Comparison of ENCODE assay signal across 1 cellular context in the genomic region with DNA sequence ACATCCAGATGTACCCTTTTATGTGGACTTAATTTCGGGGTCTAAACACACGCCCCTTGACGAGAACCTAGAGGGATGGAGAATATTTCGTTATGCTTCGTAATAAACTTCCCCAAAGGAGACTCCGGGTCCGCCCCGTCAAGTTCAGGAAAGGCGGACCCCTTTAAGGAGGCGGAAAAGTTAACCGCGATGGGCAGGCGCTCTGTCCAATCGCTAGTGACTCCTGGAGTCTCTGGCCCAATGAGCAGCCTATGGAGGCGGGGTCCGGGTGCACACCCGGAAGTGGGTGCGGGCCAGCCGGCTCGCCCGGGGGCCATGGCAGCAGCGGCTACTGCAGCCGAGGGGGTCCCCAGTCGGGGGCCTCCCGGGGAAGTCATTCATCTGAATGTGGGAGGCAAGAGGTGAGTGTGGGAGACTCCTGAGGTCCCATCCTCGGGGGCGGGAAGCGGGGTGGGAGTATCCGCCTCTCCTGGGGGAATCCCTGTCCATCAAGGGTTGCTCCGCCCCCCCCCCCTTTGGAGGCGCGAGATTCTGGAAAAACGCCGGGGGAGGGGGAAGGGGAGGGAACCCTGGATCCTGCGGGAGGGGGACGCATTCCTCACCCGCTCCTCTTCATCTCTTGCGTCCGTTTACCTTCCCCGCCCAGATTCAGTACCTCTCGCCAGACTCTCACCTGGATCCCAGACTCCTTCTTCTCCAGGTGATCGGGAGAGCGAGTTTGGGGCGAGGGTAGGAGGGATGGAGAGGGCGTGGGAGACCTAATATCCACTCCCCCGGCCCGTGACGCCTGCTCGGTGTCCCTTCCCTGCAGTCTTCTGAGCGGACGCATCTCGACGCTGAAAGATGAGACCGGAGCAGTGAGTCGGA.
TF ChIP-seq lines count a peak whose summit lies in the region.

A gene with protein sequence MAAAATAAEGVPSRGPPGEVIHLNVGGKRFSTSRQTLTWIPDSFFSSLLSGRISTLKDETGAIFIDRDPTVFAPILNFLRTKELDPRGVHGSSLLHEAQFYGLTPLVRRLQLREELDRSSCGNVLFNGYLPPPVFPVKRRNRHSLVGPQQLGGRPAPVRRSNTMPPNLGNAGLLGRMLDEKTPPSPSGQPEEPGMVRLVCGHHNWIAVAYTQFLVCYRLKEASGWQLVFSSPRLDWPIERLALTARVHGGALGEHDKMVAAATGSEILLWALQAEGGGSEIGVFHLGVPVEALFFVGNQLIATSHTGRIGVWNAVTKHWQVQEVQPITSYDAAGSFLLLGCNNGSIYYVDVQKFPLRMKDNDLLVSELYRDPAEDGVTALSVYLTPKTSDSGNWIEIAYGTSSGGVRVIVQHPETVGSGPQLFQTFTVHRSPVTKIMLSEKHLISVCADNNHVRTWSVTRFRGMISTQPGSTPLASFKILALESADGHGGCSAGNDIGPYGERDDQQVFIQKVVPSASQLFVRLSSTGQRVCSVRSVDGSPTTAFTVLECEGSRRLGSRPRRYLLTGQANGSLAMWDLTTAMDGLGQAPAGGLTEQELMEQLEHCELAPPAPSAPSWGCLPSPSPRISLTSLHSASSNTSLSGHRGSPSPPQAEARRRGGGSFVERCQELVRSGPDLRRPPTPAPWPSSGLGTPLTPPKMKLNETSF (plus strand): TSS at position 289 of the 867 bp plus-strand sequence. CDS start 27 bp downstream, at position 316.

TF ChIP-seq in GM12878, 131 proteins besides CTCF, POLR2A, EP300 and RAD21 (continued from another document and continues in another):
- TF ChIP-seq, protein P1, sequence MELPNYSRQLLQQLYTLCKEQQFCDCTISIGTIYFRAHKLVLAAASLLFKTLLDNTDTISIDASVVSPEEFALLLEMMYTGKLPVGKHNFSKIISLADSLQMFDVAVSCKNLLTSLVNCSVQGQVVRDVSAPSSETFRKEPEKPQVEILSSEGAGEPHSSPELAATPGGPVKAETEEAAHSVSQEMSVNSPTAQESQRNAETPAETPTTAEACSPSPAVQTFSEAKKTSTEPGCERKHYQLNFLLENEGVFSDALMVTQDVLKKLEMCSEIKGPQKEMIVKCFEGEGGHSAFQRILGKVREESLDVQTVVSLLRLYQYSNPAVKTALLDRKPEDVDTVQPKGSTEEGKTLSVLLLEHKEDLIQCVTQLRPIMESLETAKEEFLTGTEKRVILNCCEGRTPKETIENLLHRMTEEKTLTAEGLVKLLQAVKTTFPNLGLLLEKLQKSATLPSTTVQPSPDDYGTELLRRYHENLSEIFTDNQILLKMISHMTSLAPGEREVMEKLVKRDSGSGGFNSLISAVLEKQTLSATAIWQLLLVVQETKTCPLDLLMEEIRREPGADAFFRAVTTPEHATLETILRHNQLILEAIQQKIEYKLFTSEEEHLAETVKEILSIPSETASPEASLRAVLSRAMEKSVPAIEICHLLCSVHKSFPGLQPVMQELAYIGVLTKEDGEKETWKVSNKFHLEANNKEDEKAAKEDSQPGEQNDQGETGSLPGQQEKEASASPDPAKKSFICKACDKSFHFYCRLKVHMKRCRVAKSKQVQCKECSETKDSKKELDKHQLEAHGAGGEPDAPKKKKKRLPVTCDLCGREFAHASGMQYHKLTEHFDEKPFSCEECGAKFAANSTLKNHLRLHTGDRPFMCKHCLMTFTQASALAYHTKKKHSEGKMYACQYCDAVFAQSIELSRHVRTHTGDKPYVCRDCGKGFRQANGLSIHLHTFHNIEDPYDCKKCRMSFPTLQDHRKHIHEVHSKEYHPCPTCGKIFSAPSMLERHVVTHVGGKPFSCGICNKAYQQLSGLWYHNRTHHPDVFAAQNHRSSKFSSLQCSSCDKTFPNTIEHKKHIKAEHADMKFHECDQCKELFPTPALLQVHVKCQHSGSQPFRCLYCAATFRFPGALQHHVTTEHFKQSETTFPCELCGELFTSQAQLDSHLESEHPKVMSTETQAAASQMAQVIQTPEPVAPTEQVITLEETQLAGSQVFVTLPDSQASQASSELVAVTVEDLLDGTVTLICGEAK (IDR thresholded peaks at IDR 0.05; ENCODE audit: borderline replicate concordance), result peak; percentile 73; the same call in 1 of the 2 replicates
- TF ChIP-seq MEF2A (IDR thresholded peaks at IDR 0.05; ENCODE audit: insufficient read depth, low read depth, low read length) (no peak), BACH1 (IDR thresholded peaks at IDR 0.05; ENCODE audit: borderline replicate concordance) (no peak), POLR2AphosphoS5 (IDR thresholded peaks at IDR 0.05; ENCODE audit: low read length) (peak; percentile 71; the same call in 1 of the 2 replicates), HCFC1 (IDR thresholded peaks at IDR 0.05; ENCODE audit: low read length) (0 out of 2 replicates have a peak, but pooled peaks have one; percentile 34), BRCA1 (IDR thresholded peaks at IDR 0.05; ENCODE audit: low read depth, low read length) (no peak), CHD2 (IDR thresholded peaks at IDR 0.05; ENCODE audit: borderline replicate concordance, low read depth, low read length) (peak; percentile 96), ZBED1 (IDR thresholded peaks at IDR 0.05; ENCODE audit: borderline replicate concordance) (no peak), BHLHE40 (IDR thresholded peaks at IDR 0.05; ENCODE audit: borderline replicate concordance in 1 of 2, low read depth in 2 of 2, low read length in 1 of 2) (peak in 1 of 2 experiments; percentile 36; a peak in 1 of 4 replicates), CBFB (IDR thresholded peaks at IDR 0.05; ENCODE audit: low read depth) (peak; percentile 61; the same call in 1 of the 2 replicates), ZNF217 (IDR thresholded peaks at IDR 0.05) (no peak), IKZF2 (IDR thresholded peaks at IDR 0.05) (peak; percentile 42 to 56; a peak in 3 of 4 replicates), TAF1 (IDR thresholded peaks at IDR 0.05; ENCODE audit: borderline replicate concordance, low read depth, low read length) (peak; percentile 82; the same call in 1 of the 2 replicates), EZH2 (IDR thresholded peaks at IDR 0.05; ENCODE audit: borderline replicate concordance, control insufficient read depth, low read depth, low read length) (no peak), DPF2 (IDR thresholded peaks at IDR 0.05) (peak; percentile 98), GATAD2B (conservative IDR thresholded peaks at IDR 0.05; ENCODE audit: low read depth) (peak; percentile 90), ETV6 (conservative IDR thresholded peaks at IDR 0.05 in 1 of 2, IDR thresholded peaks at IDR 0.05 in 1 of 2; ENCODE audit: borderline replicate concordance in 1 of 2, low read depth in 1 of 2) (no peak), NBN (IDR thresholded peaks at IDR 0.05) (0 out of 2 replicates have a peak, but pooled peaks have one; percentile 24), SREBF2 (IDR thresholded peaks at IDR 0.05; ENCODE audit: low read length) (no peak), MXI1 (IDR thresholded peaks at IDR 0.05; ENCODE audit: low read depth, low read length) (peak; percentile 40; the same call in 1 of the 2 replicates), SP1 (IDR thresholded peaks at IDR 0.05; ENCODE audit: low read depth, low read length) (peak; percentile 100), NFIC (IDR thresholded peaks at IDR 0.05; ENCODE audit: low read depth, low read length) (no peak), NR2F1 (conservative IDR thresholded peaks at IDR 0.05) (0 out of 2 replicates have a peak, but pooled peaks have one; percentile 20), CREB1 (IDR thresholded peaks at IDR 0.05; ENCODE audit: low read depth) (peak; percentile 58; the same call in 1 of the 2 replicates), RUNX3 (IDR thresholded peaks at IDR 0.05; ENCODE audit: low read length) (peak; percentile 64), ZSCAN29 (IDR thresholded peaks at IDR 0.05) (no peak), YY1 (IDR thresholded peaks at IDR 0.05; ENCODE audit: low read depth, low read length) (peak; percentile 81), POLR2AphosphoS2 (IDR thresholded peaks at IDR 0.05; ENCODE audit: low read depth, low read length) (0 out of 2 replicates have a peak, but pooled peaks have one; percentile 21), FOXM1 (IDR thresholded peaks at IDR 0.05; ENCODE audit: low read depth, low read length) (no peak), CHD1 (IDR thresholded peaks at IDR 0.05; ENCODE audit: low read depth, low read length) (no peak), FOS (IDR thresholded peaks at IDR 0.05; ENCODE audit: borderline replicate concordance, extremely low read depth, insufficient read length) (peak; percentile 97), RB1 (IDR thresholded peaks at IDR 0.05; ENCODE audit: borderline replicate concordance) (peak; percentile 60; the same call in 1 of the 2 replicates), SIN3A (IDR thresholded peaks at IDR 0.05; ENCODE audit: low read depth, low read length) (no peak), HDGF (IDR thresholded peaks at IDR 0.05) (no peak)
- TF ChIP-seq, protein P2, sequence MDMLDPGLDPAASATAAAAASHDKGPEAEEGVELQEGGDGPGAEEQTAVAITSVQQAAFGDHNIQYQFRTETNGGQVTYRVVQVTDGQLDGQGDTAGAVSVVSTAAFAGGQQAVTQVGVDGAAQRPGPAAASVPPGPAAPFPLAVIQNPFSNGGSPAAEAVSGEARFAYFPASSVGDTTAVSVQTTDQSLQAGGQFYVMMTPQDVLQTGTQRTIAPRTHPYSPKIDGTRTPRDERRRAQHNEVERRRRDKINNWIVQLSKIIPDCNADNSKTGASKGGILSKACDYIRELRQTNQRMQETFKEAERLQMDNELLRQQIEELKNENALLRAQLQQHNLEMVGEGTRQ (IDR thresholded peaks at IDR 0.05; ENCODE audit: borderline replicate concordance, low read depth, low read length), result no peak
- TF ChIP-seq, protein P3, sequence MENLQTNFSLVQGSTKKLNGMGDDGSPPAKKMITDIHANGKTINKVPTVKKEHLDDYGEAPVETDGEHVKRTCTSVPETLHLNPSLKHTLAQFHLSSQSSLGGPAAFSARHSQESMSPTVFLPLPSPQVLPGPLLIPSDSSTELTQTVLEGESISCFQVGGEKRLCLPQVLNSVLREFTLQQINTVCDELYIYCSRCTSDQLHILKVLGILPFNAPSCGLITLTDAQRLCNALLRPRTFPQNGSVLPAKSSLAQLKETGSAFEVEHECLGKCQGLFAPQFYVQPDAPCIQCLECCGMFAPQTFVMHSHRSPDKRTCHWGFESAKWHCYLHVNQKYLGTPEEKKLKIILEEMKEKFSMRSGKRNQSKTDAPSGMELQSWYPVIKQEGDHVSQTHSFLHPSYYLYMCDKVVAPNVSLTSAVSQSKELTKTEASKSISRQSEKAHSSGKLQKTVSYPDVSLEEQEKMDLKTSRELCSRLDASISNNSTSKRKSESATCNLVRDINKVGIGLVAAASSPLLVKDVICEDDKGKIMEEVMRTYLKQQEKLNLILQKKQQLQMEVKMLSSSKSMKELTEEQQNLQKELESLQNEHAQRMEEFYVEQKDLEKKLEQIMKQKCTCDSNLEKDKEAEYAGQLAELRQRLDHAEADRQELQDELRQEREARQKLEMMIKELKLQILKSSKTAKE (IDR thresholded peaks at IDR 0.05; ENCODE audit: low read depth, poor library complexity, severe bottlenecking), result peak; percentile 49
- TF ChIP-seq, protein P4, sequence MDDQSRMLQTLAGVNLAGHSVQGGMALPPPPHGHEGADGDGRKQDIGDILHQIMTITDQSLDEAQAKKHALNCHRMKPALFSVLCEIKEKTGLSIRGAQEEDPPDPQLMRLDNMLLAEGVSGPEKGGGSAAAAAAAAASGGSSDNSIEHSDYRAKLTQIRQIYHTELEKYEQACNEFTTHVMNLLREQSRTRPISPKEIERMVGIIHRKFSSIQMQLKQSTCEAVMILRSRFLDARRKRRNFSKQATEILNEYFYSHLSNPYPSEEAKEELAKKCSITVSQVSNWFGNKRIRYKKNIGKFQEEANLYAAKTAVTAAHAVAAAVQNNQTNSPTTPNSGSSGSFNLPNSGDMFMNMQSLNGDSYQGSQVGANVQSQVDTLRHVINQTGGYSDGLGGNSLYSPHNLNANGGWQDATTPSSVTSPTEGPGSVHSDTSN (IDR thresholded peaks at IDR 0.05; ENCODE audit: insufficient replicate concordance, low read depth, low read length), result peak; percentile 99
- TF ChIP-seq, protein P5, sequence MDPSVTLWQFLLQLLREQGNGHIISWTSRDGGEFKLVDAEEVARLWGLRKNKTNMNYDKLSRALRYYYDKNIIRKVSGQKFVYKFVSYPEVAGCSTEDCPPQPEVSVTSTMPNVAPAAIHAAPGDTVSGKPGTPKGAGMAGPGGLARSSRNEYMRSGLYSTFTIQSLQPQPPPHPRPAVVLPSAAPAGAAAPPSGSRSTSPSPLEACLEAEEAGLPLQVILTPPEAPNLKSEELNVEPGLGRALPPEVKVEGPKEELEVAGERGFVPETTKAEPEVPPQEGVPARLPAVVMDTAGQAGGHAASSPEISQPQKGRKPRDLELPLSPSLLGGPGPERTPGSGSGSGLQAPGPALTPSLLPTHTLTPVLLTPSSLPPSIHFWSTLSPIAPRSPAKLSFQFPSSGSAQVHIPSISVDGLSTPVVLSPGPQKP (IDR thresholded peaks at IDR 0.05; ENCODE audit: low read depth, low read length), result peak; percentile 76
- TF ChIP-seq, protein P6, sequence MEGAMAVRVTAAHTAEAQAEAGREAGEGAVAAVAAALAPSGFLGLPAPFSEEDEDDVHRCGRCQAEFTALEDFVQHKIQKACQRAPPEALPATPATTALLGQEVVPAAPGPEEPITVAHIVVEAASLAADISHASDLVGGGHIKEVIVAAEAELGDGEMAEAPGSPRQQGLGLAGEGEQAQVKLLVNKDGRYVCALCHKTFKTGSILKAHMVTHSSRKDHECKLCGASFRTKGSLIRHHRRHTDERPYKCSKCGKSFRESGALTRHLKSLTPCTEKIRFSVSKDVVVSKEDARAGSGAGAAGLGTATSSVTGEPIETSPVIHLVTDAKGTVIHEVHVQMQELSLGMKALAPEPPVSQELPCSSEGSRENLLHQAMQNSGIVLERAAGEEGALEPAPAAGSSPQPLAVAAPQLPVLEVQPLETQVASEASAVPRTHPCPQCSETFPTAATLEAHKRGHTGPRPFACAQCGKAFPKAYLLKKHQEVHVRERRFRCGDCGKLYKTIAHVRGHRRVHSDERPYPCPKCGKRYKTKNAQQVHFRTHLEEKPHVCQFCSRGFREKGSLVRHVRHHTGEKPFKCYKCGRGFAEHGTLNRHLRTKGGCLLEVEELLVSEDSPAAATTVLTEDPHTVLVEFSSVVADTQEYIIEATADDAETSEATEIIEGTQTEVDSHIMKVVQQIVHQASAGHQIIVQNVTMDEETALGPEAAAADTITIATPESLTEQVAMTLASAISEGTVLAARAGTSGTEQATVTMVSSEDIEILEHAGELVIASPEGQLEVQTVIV (IDR thresholded peaks at IDR 0.05; ENCODE audit: borderline replicate concordance, partially characterized antibody), result peak; percentile 97
- TF ChIP-seq, protein P7, sequence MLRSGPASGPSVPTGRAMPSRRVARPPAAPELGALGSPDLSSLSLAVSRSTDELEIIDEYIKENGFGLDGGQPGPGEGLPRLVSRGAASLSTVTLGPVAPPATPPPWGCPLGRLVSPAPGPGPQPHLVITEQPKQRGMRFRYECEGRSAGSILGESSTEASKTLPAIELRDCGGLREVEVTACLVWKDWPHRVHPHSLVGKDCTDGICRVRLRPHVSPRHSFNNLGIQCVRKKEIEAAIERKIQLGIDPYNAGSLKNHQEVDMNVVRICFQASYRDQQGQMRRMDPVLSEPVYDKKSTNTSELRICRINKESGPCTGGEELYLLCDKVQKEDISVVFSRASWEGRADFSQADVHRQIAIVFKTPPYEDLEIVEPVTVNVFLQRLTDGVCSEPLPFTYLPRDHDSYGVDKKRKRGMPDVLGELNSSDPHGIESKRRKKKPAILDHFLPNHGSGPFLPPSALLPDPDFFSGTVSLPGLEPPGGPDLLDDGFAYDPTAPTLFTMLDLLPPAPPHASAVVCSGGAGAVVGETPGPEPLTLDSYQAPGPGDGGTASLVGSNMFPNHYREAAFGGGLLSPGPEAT (IDR thresholded peaks at IDR 0.05; ENCODE audit: low read depth), result peak; percentile 93
- TF ChIP-seq, protein P8, sequence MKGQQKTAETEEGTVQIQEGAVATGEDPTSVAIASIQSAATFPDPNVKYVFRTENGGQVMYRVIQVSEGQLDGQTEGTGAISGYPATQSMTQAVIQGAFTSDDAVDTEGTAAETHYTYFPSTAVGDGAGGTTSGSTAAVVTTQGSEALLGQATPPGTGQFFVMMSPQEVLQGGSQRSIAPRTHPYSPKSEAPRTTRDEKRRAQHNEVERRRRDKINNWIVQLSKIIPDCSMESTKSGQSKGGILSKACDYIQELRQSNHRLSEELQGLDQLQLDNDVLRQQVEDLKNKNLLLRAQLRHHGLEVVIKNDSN (IDR thresholded peaks at IDR 0.05; ENCODE audit: borderline replicate concordance, extremely low read length, insufficient read depth, low read depth, low read length), result no peak
